In the genomic region with DNA sequence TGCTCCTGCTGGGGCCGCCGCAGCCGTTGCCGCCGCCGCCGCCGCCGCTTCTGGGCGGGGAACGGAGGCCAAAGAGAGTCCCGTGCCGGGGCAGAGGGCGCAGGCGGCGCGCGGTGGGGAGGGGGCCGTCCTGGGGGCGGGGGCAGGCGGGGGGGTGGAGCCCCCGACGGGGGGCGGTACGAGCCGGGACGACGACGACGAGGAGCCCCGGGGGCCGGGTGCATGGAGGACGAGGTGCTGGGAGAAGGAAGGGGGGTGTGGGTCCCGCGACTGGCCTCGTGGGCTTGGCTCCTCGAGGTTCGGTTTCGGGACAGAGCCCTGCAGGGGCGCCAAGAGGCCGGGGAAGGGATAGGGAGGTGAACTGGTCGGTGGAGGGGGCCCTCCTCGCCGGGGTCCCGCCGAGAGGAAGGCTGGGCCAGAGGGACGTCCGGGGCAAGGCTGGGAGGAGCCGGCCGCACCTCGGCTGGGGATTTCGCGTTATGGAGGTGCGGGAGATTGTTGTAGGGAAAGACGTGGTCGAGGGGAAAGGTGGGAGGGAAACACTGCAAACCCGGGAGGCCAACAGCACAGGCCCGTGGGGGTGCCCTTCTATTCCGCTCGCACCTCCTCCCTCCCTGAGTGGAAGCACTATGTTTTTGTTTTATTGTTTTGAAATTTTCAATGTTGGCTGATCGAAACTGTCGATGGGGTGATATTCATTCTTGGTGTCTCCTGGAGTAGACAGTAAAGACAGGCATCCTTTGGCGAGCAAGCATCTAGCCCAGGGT, we compare ENCODE assay signal across 8 cellular contexts. TPM values are rescaled to one million over a fixed set of nuclear protein-coding genes. Genes with fewer than 3 reads are reported as not detected.
DNase-seq lines count a peak whose midpoint lies in the region; ATAC-seq and TF ChIP-seq lines count a peak whose summit lies in the region.

No MANE protein-coding gene starts in this region.

- H3K9ac ChIP-seq in skeletal muscle satellite cell (ENCODE audit: low read depth, low read length), result peak overlapping the region; percentile 58

- TF ChIP-seq CTCF in coronary artery (IDR thresholded peaks at IDR 0.05), result no peak

- DNase-seq in Daoy (ENCODE audit: low read depth) (peak; percentile 13), MG63 (peak; percentile 21), activated gamma-delta T cell (lab: John Stamatoyannopoulos, UW) (peak; percentile 35), hepatic stellate cell (ENCODE audit: low spot score) (peak; percentile 57), coronary artery (ENCODE audit: low spot score) (no peak)

- H3K4me3 ChIP-seq in MG63 (peak overlapping the region; percentile 49), skeletal muscle satellite cell (ENCODE audit: low read length) (peak overlapping the region; percentile 73), coronary artery (no peak overlapping the region)

- peak overlapping the region; percentile 86 for H3K4me2 ChIP-seq in skeletal muscle satellite cell (ENCODE audit: low read length)

- no peaks in the 10 kb centered on the region for H3K27me3 ChIP-seq in MG63
- no peaks in the 10 kb centered on the region for H3K27me3 ChIP-seq in skeletal muscle satellite cell (ENCODE audit: control insufficient read depth, insufficient read depth, low read length)

- no peaks in the 10 kb centered on the region for H3K4me1 ChIP-seq in skeletal muscle satellite cell (ENCODE audit: control insufficient read depth, insufficient read depth, low read length)

- ATAC-seq in GM18858 (IDR thresholded peaks at IDR 0.05; ENCODE audit: unreplicated experiment) (no peak), GM21737 (IDR thresholded peaks at IDR 0.05; ENCODE audit: unreplicated experiment) (no peak)

- H3K36me3 ChIP-seq in MG63 (no peaks in the 10 kb centered on the region), skeletal muscle satellite cell (ENCODE audit: insufficient read depth, low read length) (no peaks in the 10 kb centered on the region)

- peak overlapping the region in 1 of 2 donors; percentile 34 for H3K27ac ChIP-seq in coronary artery

- H3K9me3 ChIP-seq in MG63 (no peaks in the 10 kb centered on the region), skeletal muscle satellite cell (replicated peaks; ENCODE audit: low read length) (no peaks in the 10 kb centered on the region)

RNA-seq across cellular contexts. Expression of gene BCORL1, which starts 1.9 kb away (rescaled TPM):
- total RNA-seq in Daoy (2014; rRNA removed; shearing (Covaris generic)), result 0.54 and 0.63 TPM in 2 replicates
- 0.13 and 0.39 TPM in 2 replicates for total RNA-seq in MG63 (2014; rRNA removed; shearing (Covaris generic); ENCODE audit: low replicate concordance)
- 2.0 TPM in 2 replicates for total RNA-seq in skeletal muscle satellite cell (2012; rRNA removed)
